10 cellular contexts compared by ENCODE assay signal in the genomic region with DNA sequence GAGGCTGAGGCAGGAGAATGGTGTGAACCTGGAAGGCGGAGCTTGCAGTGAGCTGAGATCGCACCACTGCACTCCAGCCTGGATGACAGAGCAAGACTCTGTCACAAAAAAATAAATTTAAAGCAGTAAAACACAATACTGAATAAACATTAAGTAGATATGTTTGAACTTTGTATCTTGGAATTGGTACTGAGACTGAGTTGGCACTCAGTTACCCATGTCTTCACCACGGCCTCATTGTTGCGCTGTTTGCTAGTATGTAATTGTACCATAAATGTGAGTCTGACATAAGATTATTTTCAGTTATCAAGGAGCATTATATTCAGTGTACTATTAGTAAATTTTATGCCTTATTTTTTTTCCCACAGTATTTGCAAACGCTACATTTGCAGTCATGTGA. TPM values are rescaled to one million over a fixed set of nuclear protein-coding genes. Genes with fewer than 3 reads are reported as not detected.
"Had no signal": no experiment of that assay in that cellular context is flagged by ENCODE, and none has a peak within 500 bp of the region (broad histone marks: within the 10 kb centered on the region; RNA-seq: fewer than 3 reads in every experiment).

No MANE protein-coding gene starts in this region.

RNA-seq across cellular contexts. Expression of a gene that starts 24.1 kb away (rescaled TPM):
- total RNA-seq: activated B cell treated with CpG ODN at 0.5 μM for 24 hours; activated CD4-positive, alpha-beta memory T cell treated with anti-CD3 and anti-CD28 coated beads for 36 hours; activated CD4-positive, alpha-beta T cell treated with anti-CD3 and anti-CD28 coated beads for 36 hours; activated CD4-positive, alpha-beta T cell treated with anti-CD3 and anti-CD28 coated beads, Interleukin-2, amount 10 ng/mL, durations not matched to agents 24 days and 14 days; activated CD8-positive, alpha-beta memory T cell treated with anti-CD3 and anti-CD28 coated beads for 36 hours; activated CD8-positive, alpha-beta memory T cell treated with anti-CD3 and anti-CD28 coated beads, Interleukin-2, amount 10 ng/mL, durations not matched to agents 7 days and 5 days; activated CD8-positive, alpha-beta T cell treated with anti-CD3 and anti-CD28 coated beads for 36 hours; activated CD8-positive, alpha-beta T cell treated with anti-CD3 and anti-CD28 coated beads, Interleukin-2, amount 10 ng/mL, durations not matched to agents 7 days and 5 days; T-helper 2 cell treated with Interferon-gamma antibody and Interleukin-4, amounts not matched to agents 100 ng/mL and 5 ng/mL, for 36 hours; WTC11 had no signal
